In the genomic region with DNA sequence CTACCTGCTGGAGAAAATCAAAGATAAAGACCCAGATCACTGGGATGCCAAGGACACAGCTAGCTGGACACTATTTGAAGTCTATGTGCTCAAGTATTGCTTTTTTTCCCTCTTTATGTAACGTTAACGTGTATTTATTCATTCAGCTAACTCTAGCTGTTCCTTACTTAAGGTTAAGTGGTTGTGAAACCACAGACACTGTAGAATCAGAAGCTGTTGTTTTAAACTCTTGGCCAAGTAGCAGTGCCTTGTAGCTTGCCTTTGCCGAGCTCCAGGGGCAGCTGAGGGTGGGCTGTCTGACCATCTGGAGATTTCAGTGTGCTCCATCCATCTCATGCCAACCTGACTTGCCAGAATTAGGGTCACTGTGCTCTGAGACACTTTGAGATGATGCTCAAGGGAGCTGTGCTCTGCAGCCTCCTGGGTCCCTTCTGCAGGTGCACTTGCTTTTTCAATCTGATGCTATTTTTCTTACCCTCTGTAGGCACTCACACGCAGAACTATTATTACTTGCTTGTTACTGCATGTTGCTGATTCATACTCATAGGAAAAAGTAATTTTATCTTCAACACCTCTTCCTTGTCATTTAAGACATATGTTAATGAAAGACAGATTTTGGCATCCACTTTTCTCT, we compare ENCODE assay signal across 1 cellular context.
TF ChIP-seq lines count a peak whose summit lies in the region.

No MANE protein-coding gene starts in this region.

TF ChIP-seq in GM12878, 131 proteins besides CTCF, POLR2A, EP300 and RAD21 (continued from another document and continues in another):
- TF ChIP-seq, protein P1, sequence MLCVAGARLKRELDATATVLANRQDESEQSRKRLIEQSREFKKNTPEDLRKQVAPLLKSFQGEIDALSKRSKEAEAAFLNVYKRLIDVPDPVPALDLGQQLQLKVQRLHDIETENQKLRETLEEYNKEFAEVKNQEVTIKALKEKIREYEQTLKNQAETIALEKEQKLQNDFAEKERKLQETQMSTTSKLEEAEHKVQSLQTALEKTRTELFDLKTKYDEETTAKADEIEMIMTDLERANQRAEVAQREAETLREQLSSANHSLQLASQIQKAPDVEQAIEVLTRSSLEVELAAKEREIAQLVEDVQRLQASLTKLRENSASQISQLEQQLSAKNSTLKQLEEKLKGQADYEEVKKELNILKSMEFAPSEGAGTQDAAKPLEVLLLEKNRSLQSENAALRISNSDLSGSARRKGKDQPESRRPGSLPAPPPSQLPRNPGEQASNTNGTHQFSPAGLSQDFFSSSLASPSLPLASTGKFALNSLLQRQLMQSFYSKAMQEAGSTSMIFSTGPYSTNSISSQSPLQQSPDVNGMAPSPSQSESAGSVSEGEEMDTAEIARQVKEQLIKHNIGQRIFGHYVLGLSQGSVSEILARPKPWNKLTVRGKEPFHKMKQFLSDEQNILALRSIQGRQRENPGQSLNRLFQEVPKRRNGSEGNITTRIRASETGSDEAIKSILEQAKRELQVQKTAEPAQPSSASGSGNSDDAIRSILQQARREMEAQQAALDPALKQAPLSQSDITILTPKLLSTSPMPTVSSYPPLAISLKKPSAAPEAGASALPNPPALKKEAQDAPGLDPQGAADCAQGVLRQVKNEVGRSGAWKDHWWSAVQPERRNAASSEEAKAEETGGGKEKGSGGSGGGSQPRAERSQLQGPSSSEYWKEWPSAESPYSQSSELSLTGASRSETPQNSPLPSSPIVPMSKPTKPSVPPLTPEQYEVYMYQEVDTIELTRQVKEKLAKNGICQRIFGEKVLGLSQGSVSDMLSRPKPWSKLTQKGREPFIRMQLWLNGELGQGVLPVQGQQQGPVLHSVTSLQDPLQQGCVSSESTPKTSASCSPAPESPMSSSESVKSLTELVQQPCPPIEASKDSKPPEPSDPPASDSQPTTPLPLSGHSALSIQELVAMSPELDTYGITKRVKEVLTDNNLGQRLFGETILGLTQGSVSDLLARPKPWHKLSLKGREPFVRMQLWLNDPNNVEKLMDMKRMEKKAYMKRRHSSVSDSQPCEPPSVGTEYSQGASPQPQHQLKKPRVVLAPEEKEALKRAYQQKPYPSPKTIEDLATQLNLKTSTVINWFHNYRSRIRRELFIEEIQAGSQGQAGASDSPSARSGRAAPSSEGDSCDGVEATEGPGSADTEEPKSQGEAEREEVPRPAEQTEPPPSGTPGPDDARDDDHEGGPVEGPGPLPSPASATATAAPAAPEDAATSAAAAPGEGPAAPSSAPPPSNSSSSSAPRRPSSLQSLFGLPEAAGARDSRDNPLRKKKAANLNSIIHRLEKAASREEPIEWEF (IDR thresholded peaks at IDR 0.05; ENCODE audit: insufficient replicate concordance, low read depth, low read length), result no peak
- TF ChIP-seq SREBF2 (IDR thresholded peaks at IDR 0.05; ENCODE audit: low read length) (no peak), ZNF24 (IDR thresholded peaks at IDR 0.05) (no peak), NFYA (IDR thresholded peaks at IDR 0.05; ENCODE audit: borderline replicate concordance, low read depth, low read length) (no peak), MEF2A (IDR thresholded peaks at IDR 0.05; ENCODE audit: insufficient read depth, low read depth, low read length) (peak; percentile 86), MTA3 (IDR thresholded peaks at IDR 0.05; ENCODE audit: borderline replicate concordance, low read length) (no peak), POLR2AphosphoS5 (IDR thresholded peaks at IDR 0.05; ENCODE audit: low read length) (peak; percentile 60; the same call in 1 of the 2 replicates), SIX5 (IDR thresholded peaks at IDR 0.05; ENCODE audit: low read depth, low read length, severe bottlenecking) (no peak), BCL11A (IDR thresholded peaks at IDR 0.05; ENCODE audit: low read depth, low read length) (peak; percentile 64; the same call in 1 of the 2 replicates), KLF5 (IDR thresholded peaks at IDR 0.05; ENCODE audit: partially characterized antibody) (no peak), TCF7 (IDR thresholded peaks at IDR 0.05; ENCODE audit: borderline replicate concordance) (no peak), SRF (IDR thresholded peaks at IDR 0.05; ENCODE audit: low read depth in 2 of 2, low read length in 2 of 2) (no peak), ZBED1 (IDR thresholded peaks at IDR 0.05; ENCODE audit: borderline replicate concordance) (peak; percentile 75; the same call in 1 of the 2 replicates), SP1 (IDR thresholded peaks at IDR 0.05; ENCODE audit: low read depth, low read length) (peak; percentile 25), RAD51 (IDR thresholded peaks at IDR 0.05) (no peak), ETV6 (conservative IDR thresholded peaks at IDR 0.05 in 1 of 2, IDR thresholded peaks at IDR 0.05 in 1 of 2; ENCODE audit: borderline replicate concordance in 1 of 2, low read depth in 1 of 2) (peak in 1 of 2 experiments; percentile 84; a peak in 1 of 4 replicates), WRNIP1 (IDR thresholded peaks at IDR 0.05; ENCODE audit: borderline replicate concordance, low read depth, low read length) (no peak), GATAD2B (conservative IDR thresholded peaks at IDR 0.05; ENCODE audit: low read depth) (0 out of 2 replicates have a peak, but pooled peaks have one; percentile 21), RB1 (IDR thresholded peaks at IDR 0.05; ENCODE audit: borderline replicate concordance) (no peak), ZNF622 (IDR thresholded peaks at IDR 0.05) (no peak), STAT3 (IDR thresholded peaks at IDR 0.05; ENCODE audit: low read depth, low read length) (no peak), CHD1 (IDR thresholded peaks at IDR 0.05; ENCODE audit: low read depth, low read length) (no peak), TCF12 (IDR thresholded peaks at IDR 0.05; ENCODE audit: low read depth, low read length) (peak; percentile 91), NRF1 (conservative IDR thresholded peaks at IDR 0.05; ENCODE audit: low read depth, low read length) (no peak), RFX5 (IDR thresholded peaks at IDR 0.05; ENCODE audit: low read depth, low read length) (no peak), SUPT20H (IDR thresholded peaks at IDR 0.05; ENCODE audit: borderline replicate concordance, control insufficient read depth, low read depth, low read length) (no peak), CHD4 (IDR thresholded peaks at IDR 0.05) (no peak)
- TF ChIP-seq, protein P2, sequence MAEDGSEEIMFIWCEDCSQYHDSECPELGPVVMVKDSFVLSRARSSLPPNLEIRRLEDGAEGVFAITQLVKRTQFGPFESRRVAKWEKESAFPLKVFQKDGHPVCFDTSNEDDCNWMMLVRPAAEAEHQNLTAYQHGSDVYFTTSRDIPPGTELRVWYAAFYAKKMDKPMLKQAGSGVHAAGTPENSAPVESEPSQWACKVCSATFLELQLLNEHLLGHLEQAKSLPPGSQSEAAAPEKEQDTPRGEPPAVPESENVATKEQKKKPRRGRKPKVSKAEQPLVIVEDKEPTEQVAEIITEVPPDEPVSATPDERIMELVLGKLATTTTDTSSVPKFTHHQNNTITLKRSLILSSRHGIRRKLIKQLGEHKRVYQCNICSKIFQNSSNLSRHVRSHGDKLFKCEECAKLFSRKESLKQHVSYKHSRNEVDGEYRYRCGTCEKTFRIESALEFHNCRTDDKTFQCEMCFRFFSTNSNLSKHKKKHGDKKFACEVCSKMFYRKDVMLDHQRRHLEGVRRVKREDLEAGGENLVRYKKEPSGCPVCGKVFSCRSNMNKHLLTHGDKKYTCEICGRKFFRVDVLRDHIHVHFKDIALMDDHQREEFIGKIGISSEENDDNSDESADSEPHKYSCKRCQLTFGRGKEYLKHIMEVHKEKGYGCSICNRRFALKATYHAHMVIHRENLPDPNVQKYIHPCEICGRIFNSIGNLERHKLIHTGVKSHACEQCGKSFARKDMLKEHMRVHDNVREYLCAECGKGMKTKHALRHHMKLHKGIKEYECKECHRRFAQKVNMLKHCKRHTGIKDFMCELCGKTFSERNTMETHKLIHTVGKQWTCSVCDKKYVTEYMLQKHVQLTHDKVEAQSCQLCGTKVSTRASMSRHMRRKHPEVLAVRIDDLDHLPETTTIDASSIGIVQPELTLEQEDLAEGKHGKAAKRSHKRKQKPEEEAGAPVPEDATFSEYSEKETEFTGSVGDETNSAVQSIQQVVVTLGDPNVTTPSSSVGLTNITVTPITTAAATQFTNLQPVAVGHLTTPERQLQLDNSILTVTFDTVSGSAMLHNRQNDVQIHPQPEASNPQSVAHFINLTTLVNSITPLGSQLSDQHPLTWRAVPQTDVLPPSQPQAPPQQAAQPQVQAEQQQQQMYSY (CRISPR knock-in tag; IDR thresholded peaks at IDR 0.05), result no peak
- TF ChIP-seq, protein P3, sequence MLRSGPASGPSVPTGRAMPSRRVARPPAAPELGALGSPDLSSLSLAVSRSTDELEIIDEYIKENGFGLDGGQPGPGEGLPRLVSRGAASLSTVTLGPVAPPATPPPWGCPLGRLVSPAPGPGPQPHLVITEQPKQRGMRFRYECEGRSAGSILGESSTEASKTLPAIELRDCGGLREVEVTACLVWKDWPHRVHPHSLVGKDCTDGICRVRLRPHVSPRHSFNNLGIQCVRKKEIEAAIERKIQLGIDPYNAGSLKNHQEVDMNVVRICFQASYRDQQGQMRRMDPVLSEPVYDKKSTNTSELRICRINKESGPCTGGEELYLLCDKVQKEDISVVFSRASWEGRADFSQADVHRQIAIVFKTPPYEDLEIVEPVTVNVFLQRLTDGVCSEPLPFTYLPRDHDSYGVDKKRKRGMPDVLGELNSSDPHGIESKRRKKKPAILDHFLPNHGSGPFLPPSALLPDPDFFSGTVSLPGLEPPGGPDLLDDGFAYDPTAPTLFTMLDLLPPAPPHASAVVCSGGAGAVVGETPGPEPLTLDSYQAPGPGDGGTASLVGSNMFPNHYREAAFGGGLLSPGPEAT (IDR thresholded peaks at IDR 0.05; ENCODE audit: low read depth), result no peak
- TF ChIP-seq, protein P4, sequence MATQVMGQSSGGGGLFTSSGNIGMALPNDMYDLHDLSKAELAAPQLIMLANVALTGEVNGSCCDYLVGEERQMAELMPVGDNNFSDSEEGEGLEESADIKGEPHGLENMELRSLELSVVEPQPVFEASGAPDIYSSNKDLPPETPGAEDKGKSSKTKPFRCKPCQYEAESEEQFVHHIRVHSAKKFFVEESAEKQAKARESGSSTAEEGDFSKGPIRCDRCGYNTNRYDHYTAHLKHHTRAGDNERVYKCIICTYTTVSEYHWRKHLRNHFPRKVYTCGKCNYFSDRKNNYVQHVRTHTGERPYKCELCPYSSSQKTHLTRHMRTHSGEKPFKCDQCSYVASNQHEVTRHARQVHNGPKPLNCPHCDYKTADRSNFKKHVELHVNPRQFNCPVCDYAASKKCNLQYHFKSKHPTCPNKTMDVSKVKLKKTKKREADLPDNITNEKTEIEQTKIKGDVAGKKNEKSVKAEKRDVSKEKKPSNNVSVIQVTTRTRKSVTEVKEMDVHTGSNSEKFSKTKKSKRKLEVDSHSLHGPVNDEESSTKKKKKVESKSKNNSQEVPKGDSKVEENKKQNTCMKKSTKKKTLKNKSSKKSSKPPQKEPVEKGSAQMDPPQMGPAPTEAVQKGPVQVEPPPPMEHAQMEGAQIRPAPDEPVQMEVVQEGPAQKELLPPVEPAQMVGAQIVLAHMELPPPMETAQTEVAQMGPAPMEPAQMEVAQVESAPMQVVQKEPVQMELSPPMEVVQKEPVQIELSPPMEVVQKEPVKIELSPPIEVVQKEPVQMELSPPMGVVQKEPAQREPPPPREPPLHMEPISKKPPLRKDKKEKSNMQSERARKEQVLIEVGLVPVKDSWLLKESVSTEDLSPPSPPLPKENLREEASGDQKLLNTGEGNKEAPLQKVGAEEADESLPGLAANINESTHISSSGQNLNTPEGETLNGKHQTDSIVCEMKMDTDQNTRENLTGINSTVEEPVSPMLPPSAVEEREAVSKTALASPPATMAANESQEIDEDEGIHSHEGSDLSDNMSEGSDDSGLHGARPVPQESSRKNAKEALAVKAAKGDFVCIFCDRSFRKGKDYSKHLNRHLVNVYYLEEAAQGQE (IDR thresholded peaks at IDR 0.05; ENCODE audit: low read depth, low read length), result no peak
- TF ChIP-seq, protein P5, sequence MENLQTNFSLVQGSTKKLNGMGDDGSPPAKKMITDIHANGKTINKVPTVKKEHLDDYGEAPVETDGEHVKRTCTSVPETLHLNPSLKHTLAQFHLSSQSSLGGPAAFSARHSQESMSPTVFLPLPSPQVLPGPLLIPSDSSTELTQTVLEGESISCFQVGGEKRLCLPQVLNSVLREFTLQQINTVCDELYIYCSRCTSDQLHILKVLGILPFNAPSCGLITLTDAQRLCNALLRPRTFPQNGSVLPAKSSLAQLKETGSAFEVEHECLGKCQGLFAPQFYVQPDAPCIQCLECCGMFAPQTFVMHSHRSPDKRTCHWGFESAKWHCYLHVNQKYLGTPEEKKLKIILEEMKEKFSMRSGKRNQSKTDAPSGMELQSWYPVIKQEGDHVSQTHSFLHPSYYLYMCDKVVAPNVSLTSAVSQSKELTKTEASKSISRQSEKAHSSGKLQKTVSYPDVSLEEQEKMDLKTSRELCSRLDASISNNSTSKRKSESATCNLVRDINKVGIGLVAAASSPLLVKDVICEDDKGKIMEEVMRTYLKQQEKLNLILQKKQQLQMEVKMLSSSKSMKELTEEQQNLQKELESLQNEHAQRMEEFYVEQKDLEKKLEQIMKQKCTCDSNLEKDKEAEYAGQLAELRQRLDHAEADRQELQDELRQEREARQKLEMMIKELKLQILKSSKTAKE (IDR thresholded peaks at IDR 0.05; ENCODE audit: low read depth, poor library complexity, severe bottlenecking), result no peak
- TF ChIP-seq, protein P6, sequence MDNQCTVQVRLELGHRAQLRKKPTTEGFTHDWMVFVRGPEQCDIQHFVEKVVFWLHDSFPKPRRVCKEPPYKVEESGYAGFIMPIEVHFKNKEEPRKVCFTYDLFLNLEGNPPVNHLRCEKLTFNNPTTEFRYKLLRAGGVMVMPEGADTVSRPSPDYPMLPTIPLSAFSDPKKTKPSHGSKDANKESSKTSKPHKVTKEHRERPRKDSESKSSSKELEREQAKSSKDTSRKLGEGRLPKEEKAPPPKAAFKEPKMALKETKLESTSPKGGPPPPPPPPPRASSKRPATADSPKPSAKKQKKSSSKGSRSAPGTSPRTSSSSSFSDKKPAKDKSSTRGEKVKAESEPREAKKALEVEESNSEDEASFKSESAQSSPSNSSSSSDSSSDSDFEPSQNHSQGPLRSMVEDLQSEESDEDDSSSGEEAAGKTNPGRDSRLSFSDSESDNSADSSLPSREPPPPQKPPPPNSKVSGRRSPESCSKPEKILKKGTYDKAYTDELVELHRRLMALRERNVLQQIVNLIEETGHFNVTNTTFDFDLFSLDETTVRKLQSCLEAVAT (IDR thresholded peaks at IDR 0.05), result no peak
- TF ChIP-seq, protein P7, sequence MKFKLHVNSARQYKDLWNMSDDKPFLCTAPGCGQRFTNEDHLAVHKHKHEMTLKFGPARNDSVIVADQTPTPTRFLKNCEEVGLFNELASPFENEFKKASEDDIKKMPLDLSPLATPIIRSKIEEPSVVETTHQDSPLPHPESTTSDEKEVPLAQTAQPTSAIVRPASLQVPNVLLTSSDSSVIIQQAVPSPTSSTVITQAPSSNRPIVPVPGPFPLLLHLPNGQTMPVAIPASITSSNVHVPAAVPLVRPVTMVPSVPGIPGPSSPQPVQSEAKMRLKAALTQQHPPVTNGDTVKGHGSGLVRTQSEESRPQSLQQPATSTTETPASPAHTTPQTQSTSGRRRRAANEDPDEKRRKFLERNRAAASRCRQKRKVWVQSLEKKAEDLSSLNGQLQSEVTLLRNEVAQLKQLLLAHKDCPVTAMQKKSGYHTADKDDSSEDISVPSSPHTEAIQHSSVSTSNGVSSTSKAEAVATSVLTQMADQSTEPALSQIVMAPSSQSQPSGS (IDR thresholded peaks at IDR 0.05; ENCODE audit: low read length), result peak; percentile 82
